Comparison of ENCODE assay signal across 22 cellular contexts in genomic region chr14:80624581-80624980, GRCh38.
"Had no signal": no experiment of that assay in that cellular context is flagged by ENCODE, and none has a peak within 500 bp of the region (broad histone marks: within the 10 kb centered on the region; RNA-seq: fewer than 3 reads in every experiment).

No MANE protein-coding gene starts in this region.

- ATAC-seq: gastrocnemius medialis; left lobe of liver; natural killer cell; pancreas; right lobe of liver; stimulated activated effector memory CD8-positive, alpha-beta T cell treated with anti-CD3 and anti-CD28 coated beads, Interleukin-12 subunit alpha, Interleukin-12 subunit beta, amount 100 ng/mL, for 72 hours; upper lobe of right lung had no signal

- H3K4me3 ChIP-seq: dorsolateral prefrontal cortex, gastrocnemius medialis, lung, pancreas, right lobe of liver, smooth muscle cell, stomach, tibial nerve, upper lobe of right lung, uterus had no signal

- H3K9me3 ChIP-seq: gastrocnemius medialis, pancreas, right lobe of liver, stomach, tibial nerve, upper lobe of right lung, uterus had no signal

- H3K27ac ChIP-seq: dorsolateral prefrontal cortex, gastrocnemius medialis, pancreas, right lobe of liver, stomach, tibial nerve, upper lobe of right lung, uterus had no signal

- H3K4me1 ChIP-seq: gastrocnemius medialis, pancreas, right lobe of liver, tibial nerve, upper lobe of right lung, uterus had no signal

- DNase-seq: dorsolateral prefrontal cortex; effector CD4-positive, alpha-beta T cell; foreskin fibroblast; gastrocnemius medialis; head of caudate nucleus; kidney; natural killer cell; occipital lobe; pancreas; right lobe of liver; stimulated activated CD4-positive, alpha-beta T cell treated with anti-CD3 and anti-CD28 coated beads, Interleukin-12 subunit alpha, Interleukin-12 subunit beta, amount 100 ng/mL, for 4 hours; stimulated activated CD4-positive, alpha-beta T cell treated with anti-CD3 and anti-CD28 coated beads, Interleukin-1b, Interleukin-23, amount 100 ng/mL, for 48 hours; stimulated activated CD4-positive, alpha-beta T cell treated with anti-CD3 and anti-CD28 coated beads, Interleukin-4, amount 100 ng/mL, for 1 hour; stimulated activated naive CD4-positive, alpha-beta T cell treated with Interleukin-2 at 50 U/mL for 16 hours; stomach; upper lobe of right lung; uterus had no signal

- H3K4me2 ChIP-seq: smooth muscle cell had no signal

- H3K36me3 ChIP-seq: gastrocnemius medialis, pancreas, right lobe of liver, stomach, tibial nerve, upper lobe of right lung, uterus had no signal

- H3K27me3 ChIP-seq: dorsolateral prefrontal cortex, gastrocnemius medialis, pancreas, right lobe of liver, stomach, tibial nerve, upper lobe of right lung, uterus had no signal
